Comparison of ENCODE assay signal across 32 cellular contexts in the genomic region with DNA sequence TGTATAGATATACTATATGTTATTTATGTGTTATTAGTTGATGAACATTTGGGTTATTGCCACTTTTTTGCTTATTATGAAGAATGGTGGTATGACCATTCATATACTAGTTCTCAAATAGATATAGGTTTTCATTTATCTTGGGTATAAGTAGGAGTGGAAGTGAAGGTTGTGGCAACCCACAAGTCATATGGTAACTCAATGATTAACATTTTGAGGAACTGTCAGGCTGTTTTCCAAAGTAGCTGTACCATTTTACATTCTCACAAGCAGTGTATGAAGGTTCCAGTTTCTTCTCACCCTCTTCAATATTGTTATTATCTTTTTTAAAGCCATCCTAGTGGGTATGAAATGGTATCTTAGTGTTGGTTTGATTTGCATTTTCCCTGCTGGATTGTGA. TPM values are rescaled to one million over a fixed set of nuclear protein-coding genes. Genes with fewer than 3 reads are reported as not detected.
A peak's percentile ranks its signal among the peaks of the same experiment; 100 is the strongest.
DNase-seq lines count a peak whose midpoint lies in the region; ATAC-seq, FAIRE-seq and TF ChIP-seq lines count a peak whose summit lies in the region.
"Had no signal": no experiment of that assay in that cellular context is flagged by ENCODE, and none has a peak within 500 bp of the region (broad histone marks: within the 10 kb centered on the region; RNA-seq: fewer than 3 reads in every experiment).

No MANE protein-coding gene starts in this region.

- H3K27ac ChIP-seq in HepG2 (ENCODE audit: extremely low read length, insufficient read depth, low read length), result no peak overlapping the region
- no peak overlapping the region for H3K27ac ChIP-seq in left ventricle myocardium inferior (replicated peaks)
- H3K27ac ChIP-seq: A549, coronary artery, psoas muscle, SJCRH30, stomach had no signal

- H3K4me1 ChIP-seq in HepG2 (ENCODE audit: insufficient read depth, low read length) (no peaks in the 10 kb centered on the region), left ventricle myocardium inferior (no peaks in the 10 kb centered on the region)
- H3K4me1 ChIP-seq: A549, psoas muscle, SJCRH30, stomach had no signal

- no peaks in the 10 kb centered on the region for H4K20me1 ChIP-seq in HepG2 (ENCODE audit: insufficient read depth, low read length)

- FAIRE-seq in HepG2 (lab: Jason Lieb, UNC), result no peak
- FAIRE-seq: A549 had no signal

- H3K79me2 ChIP-seq in HepG2 (ENCODE audit: insufficient read depth, low read length), result no peaks in the 10 kb centered on the region

- ATAC-seq in GM18508 (IDR thresholded peaks at IDR 0.05; ENCODE audit: insufficient read depth, unreplicated experiment) (peak; percentile 86), GM19463 (IDR thresholded peaks at IDR 0.05; ENCODE audit: unreplicated experiment) (peak; percentile 66), HG03175 (IDR thresholded peaks at IDR 0.05; ENCODE audit: unreplicated experiment) (peak; percentile 82), HepG2 (no peak), GM18867 (IDR thresholded peaks at IDR 0.05; ENCODE audit: unreplicated experiment) (no peak)
- ATAC-seq: A549; effector memory CD8-positive, alpha-beta T cell; GM23338; left cardiac atrium; natural killer cell treated with Interleukin-12 subunit alpha and Interleukin-12 subunit beta and Interleukin-15 and Interleukin-18, amount 100 ng/mL, for 72 hours; psoas muscle; sciatic nerve had no signal

- BruUV-seq in HepG2 (replicated peaks; lab: Mats Ljungman, UMichigan), result no TSS peak

- H3K4me3 ChIP-seq in HepG2 (replicated peaks in 1 of 3; ENCODE audit: insufficient read depth in 1 of 3, low read depth in 2 of 3, low read length in 3 of 3) (no peak overlapping the region), foreskin fibroblast (ENCODE audit: low read depth in 1 of 2, low read length in 2 of 2) (no peak overlapping the region), left ventricle myocardium inferior (no peak overlapping the region)
- H3K4me3 ChIP-seq: A549, coronary artery, GM23338, MG63, psoas muscle, SJCRH30, stomach had no signal

- no peaks in the 10 kb centered on the region for H3K9me3 ChIP-seq in HepG2 (ENCODE audit: low read length)
- H3K9me3 ChIP-seq in left ventricle myocardium inferior (replicated peaks), result no peaks in the 10 kb centered on the region
- H3K9me3 ChIP-seq: A549, MG63, psoas muscle, SJCRH30, stomach had no signal

- POLR2A ChIA-PET in HepG2 (lab: Yijun Ruan, JAX), result no interaction called here

- peak; percentile 79 for DNase-seq in MV-4-11 (lab: John Stamatoyannopoulos, UW)
- no peak for DNase-seq in HepG2 (ENCODE audit: low spot score)
- no peak for DNase-seq in foreskin fibroblast
- no peak for DNase-seq in left ventricle myocardium inferior
- DNase-seq: activated CD4-positive, alpha-beta T cell treated with anti-CD3 and anti-CD28 coated beads, Interleukin-2, amount 50 U/mL, for 4 hours; activated CD4-positive, CD25-positive, alpha-beta regulatory T cell; activated naive CD4-positive, alpha-beta T cell treated with anti-CD3 and anti-CD28 coated beads for 36 hours; caudate nucleus; CD4-positive, alpha-beta memory T cell; effector memory CD8-positive, alpha-beta T cell; hypothalamus; KG1; left cardiac atrium; MG63; NCI-H1436 treated with DMSO at 0.1 percent for 48 hours; NCI-H446; NCI-H748 treated with DMSO at 0.1 percent for 48 hours; psoas muscle; RPMI8226; SJCRH30; stimulated activated CD4-positive, alpha-beta T cell treated with anti-CD3 and anti-CD28 coated beads, Interleukin-12 subunit alpha, Interleukin-12 subunit beta, amount 100 ng/mL, for 4 hours; stimulated activated CD4-positive, alpha-beta T cell treated with anti-CD3 and anti-CD28 coated beads, Interleukin-2, amount 100 ng/mL, for 48 hours; stomach had no signal

- no peak overlapping the region for H2AFZ ChIP-seq in HepG2 (ENCODE audit: low read length)
- H2AFZ ChIP-seq: GM23338 had no signal

- H3K9ac ChIP-seq in HepG2 (ENCODE audit: insufficient read depth, low read depth, low read length), result no peak overlapping the region

- intact Hi-C loops in HepG2 (cut with micrococcal nuclease; ENCODE audit: unreplicated experiment) (no loop called here), left ventricle myocardium inferior (cut with micrococcal nuclease) (no loop called here)

- TF ChIP-seq EP300 in HepG2 (IDR thresholded peaks at IDR 0.05; ENCODE audit: low read depth in 2 of 2, low read length in 2 of 2) (no peak), HepG2 (CRISPR knock-in tag; IDR thresholded peaks at IDR 0.05; ENCODE audit: borderline replicate concordance) (no peak)

- CTCF ChIA-PET in HepG2 (lab: Yijun Ruan, JAX; ENCODE audit: low intra/inter-chr PET ratio, low total read pairs), result no interaction called here

- TF ChIP-seq CTCF in HepG2 (CRISPR knock-in tag; IDR thresholded peaks at IDR 0.05) (no peak), foreskin fibroblast (IDR thresholded peaks at IDR 0.05; ENCODE audit: low read depth, low read length) (no peak), left ventricle myocardium inferior (IDR thresholded peaks at IDR 0.05; ENCODE audit: borderline replicate concordance) (no peak)

- no peak overlapping the region for H3K4me2 ChIP-seq in HepG2 (ENCODE audit: low read depth, low read length)
- H3K4me2 ChIP-seq: A549, GM23338 had no signal

- H3K27me3 ChIP-seq in HepG2 (ENCODE audit: control insufficient read depth in 1 of 2, insufficient read depth in 2 of 2, low read length in 2 of 2) (no peaks in the 10 kb centered on the region), left ventricle myocardium inferior (ENCODE audit: low read depth) (no peaks in the 10 kb centered on the region)
- H3K27me3 ChIP-seq: MG63, SJCRH30, stomach had no signal

- TF ChIP-seq POLR2A in HepG2 (IDR thresholded peaks at IDR 0.05; ENCODE audit: insufficient read depth in 1 of 2, low read depth in 2 of 2, low read length in 2 of 2), result no peak

- in situ Hi-C loops in HepG2 (cut with HindIII; ENCODE audit: extremely low pct_ligation_motif_present, low pct_unique_long_range_greater_than_20kb), result loop anchor here (25.0 kb wide), 1 partner anchor 372 kb away; no protein-coding TSS in a partner anchor

- TF ChIP-seq RAD21 in HepG2 (CRISPR knock-in tag; IDR thresholded peaks at IDR 0.05), result no peak

- H3K36me3 ChIP-seq in HepG2 (replicated peaks in 1 of 2; ENCODE audit: control insufficient read depth in 1 of 2, insufficient read depth in 2 of 2, low read length in 2 of 2), result no peaks in the 10 kb centered on the region
- no peaks in the 10 kb centered on the region for H3K36me3 ChIP-seq in left ventricle myocardium inferior
- H3K36me3 ChIP-seq: MG63, SJCRH30, stomach had no signal

TF ChIP-seq in HepG2, 621 proteins besides CTCF, POLR2A, EP300 and RAD21:
- TF ChIP-seq YEATS4 (CRISPR knock-in tag; IDR thresholded peaks at IDR 0.05; ENCODE audit: borderline replicate concordance), result no peak
- TF ChIP-seq, protein P1, sequence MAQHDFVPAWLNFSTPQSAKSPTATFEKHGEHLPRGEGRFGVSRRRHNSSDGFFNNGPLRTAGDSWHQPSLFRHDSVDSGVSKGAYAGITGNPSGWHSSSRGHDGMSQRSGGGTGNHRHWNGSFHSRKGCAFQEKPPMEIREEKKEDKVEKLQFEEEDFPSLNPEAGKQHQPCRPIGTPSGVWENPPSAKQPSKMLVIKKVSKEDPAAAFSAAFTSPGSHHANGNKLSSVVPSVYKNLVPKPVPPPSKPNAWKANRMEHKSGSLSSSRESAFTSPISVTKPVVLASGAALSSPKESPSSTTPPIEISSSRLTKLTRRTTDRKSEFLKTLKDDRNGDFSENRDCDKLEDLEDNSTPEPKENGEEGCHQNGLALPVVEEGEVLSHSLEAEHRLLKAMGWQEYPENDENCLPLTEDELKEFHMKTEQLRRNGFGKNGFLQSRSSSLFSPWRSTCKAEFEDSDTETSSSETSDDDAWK (CRISPR knock-in tag; IDR thresholded peaks at IDR 0.05), result no peak

RNA-seq across cellular contexts. Expression of a gene that starts 19.0 kb away (rescaled TPM):
- total RNA-seq in HepG2 (2016; rRNA removed; fragmentation: Illumina TruSeq; extraction: Trizol) (1.4 and 1.5 TPM in 2 replicates), left ventricle myocardium inferior (125 TPM)
- 1.1 and 1.8 TPM in 2 replicates for total RNA-seq in HepG2 (2016; cell fraction: cytosol; rRNA removed; fragmentation: Illumina TruSeq; extraction: Trizol; ENCODE audit: low read depth)
- 0.79 and 2.2 TPM in 2 replicates for total RNA-seq in HepG2 (2016; cell fraction: insoluble cytoplasmic fraction; rRNA removed; fragmentation: Illumina TruSeq; extraction: Trizol)
- total RNA-seq in HepG2 (2016; cell fraction: membrane; rRNA removed; fragmentation: Illumina TruSeq; extraction: Trizol), result 0.96 and 1.7 TPM in 2 replicates
- 1.4 and 1.5 TPM in 2 replicates for total RNA-seq in HepG2 (2016; cell fraction: nucleus; rRNA removed; fragmentation: Illumina TruSeq; extraction: Trizol)
- polyA plus RNA-seq in HepG2 (2011; rRNA removed), result 1.6 and 1.9 TPM in 2 replicates
- 0.98 and 1.4 TPM in 2 replicates for polyA plus RNA-seq in HepG2 (2011; cell fraction: cytosol; rRNA removed)
- polyA plus RNA-seq in HepG2 (2011; cell fraction: nucleus; rRNA removed), result 0.59 and 0.96 TPM in 2 replicates
- polyA plus RNA-seq in HepG2 (2012), result 0.49 and 0.52 TPM in 2 replicates
- polyA plus RNA-seq in HepG2 (2016; cell fraction: cytosol; fragmentation: Illumina TruSeq; extraction: Trizol; ENCODE audit: low read depth), result 0.66 and 0.92 TPM in 2 replicates
- polyA plus RNA-seq in HepG2 (2016; cell fraction: insoluble cytoplasmic fraction; fragmentation: Illumina TruSeq; extraction: Trizol; ENCODE audit: low read depth), result 1.1 and 1.3 TPM in 2 replicates
- 0.57 and 1.9 TPM in 2 replicates for polyA plus RNA-seq in HepG2 (2016; cell fraction: membrane; fragmentation: Illumina TruSeq; extraction: Trizol; ENCODE audit: low read depth)
- 1.8 TPM in 2 replicates for polyA plus RNA-seq in HepG2 (2016; cell fraction: nucleus; fragmentation: Illumina TruSeq; extraction: Trizol; ENCODE audit: insufficient read depth, low read depth)
- polyA minus RNA-seq in HepG2 (2011; rRNA and poly(A)+ RNA removed; ENCODE audit: low replicate concordance), result 3.4 and 28.8 TPM in 2 replicates
- 0.79 and 0.97 TPM in 2 replicates for polyA minus RNA-seq in HepG2 (2011; cell fraction: cytosol; rRNA and poly(A)+ RNA removed)
- polyA minus RNA-seq in HepG2 (2011; cell fraction: nucleus; rRNA and poly(A)+ RNA removed), result 5.0 and 5.9 TPM in 2 replicates
- total RNA-seq: activated naive CD4-positive, alpha-beta T cell treated with anti-CD3 and anti-CD28 coated beads for 36 hours; CD4-positive, alpha-beta memory T cell had no signal
- polyA plus RNA-seq: CD4-positive, alpha-beta memory T cell had no signal

Comparison
In these comparisons a context has a peak if more than half of its experiments do, and no peak if none do; other contexts are left out.
1. ATAC-seq: peak in GM18508 (single experiment), GM19463 (single experiment) and HG03175 (single experiment); none in HepG2 (single experiment) and GM18867 (single experiment).
2. RNA of a gene that starts 19.0 kb away (total RNA-seq): 125 TPM in left ventricle myocardium inferior (single experiment); 0.79 to 2.2 TPM in HepG2; every median in the first group is over 10 times any median in the second.